8 cellular contexts compared by ENCODE assay signal in the genomic region with DNA sequence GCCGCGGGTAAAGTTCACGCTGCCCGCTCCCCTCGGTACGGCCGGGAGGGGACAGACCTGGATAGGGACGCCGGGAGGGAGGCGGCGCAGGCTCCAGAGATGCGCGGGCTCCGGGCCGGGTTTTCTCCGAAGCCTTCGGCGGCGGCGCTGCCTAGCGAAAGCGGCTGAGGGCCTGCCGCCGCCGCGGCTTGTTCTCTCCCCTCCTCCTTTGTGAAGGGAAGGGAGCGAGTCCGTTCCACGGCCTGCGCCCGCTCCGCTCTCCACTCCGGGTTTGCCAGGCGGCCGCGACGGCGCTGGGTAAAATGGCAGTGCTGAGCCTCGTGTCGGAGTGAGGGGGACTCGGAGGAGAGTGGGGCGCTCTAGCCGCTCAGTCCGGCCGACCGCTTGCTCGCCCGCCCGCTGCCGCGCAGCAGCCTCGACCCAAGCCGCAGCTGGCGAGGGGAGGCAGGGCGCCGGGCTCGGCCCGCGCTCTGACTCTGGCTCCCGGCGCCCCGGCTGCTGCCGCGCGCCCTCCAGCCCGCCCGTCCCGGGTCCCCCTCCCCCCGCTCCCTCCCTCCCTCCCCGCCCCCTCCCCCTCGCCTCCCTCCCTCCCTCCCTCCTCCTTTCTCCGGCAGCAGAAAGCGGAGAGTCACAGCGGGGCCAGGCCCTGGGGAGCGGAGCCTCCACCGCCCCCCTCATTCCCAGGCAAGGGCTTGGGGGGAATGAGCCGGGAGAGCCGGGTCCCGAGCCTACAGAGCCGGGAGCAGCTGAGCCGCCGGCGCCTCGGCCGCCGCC. TPM values are rescaled to one million over a fixed set of nuclear protein-coding genes. Genes with fewer than 3 reads are reported as not detected.
DNase-seq lines count a peak whose midpoint lies in the region; ATAC-seq and TF ChIP-seq lines count a peak whose summit lies in the region.

A gene (plus strand): TSS at position 599 of the 774 bp plus-strand sequence. CDS start 389 bp downstream, outside the sequence.

- H3K36me3 ChIP-seq in neural progenitor cell (no peaks in the 10 kb centered on the region), stomach (no peaks in the 10 kb centered on the region)

- peak within 1 kb of the TSS; percentile 71 for H3K27ac ChIP-seq in foreskin keratinocyte
- H3K27ac ChIP-seq in neural progenitor cell: peak within 1 kb of the TSS; percentile 94
- H3K27ac ChIP-seq in stomach: peak within 1 kb of the TSS; percentile 96 to 100 (median 98)

- TF ChIP-seq EP300 in stomach (IDR thresholded peaks at IDR 0.05): peak; percentile 49

- peaks cover 66% of the 10 kb centered on the region for H3K79me2 ChIP-seq in neural progenitor cell (ENCODE audit: low read depth)

- peak; percentile 64 for ATAC-seq in foreskin keratinocyte

- H3K4me2 ChIP-seq in neural progenitor cell: peak within 1 kb of the TSS; percentile 87

- H3F3A ChIP-seq in neural progenitor cell (ENCODE audit: low read depth): peaks cover 46% of the 10 kb centered on the region

- peak; percentile 92 for DNase-seq in G401 (ENCODE audit: low spot score)
- DNase-seq in HFF-Myc (ENCODE audit: extremely low read depth, low read depth): peak; percentile 88
- peak; percentile 96 for DNase-seq in NAMALWA (ENCODE audit: low spot score)
- peak; percentile 94 for DNase-seq in SK-N-DZ (ENCODE audit: low spot score)
- DNase-seq in activated naive CD4-positive, alpha-beta T cell treated with Interleukin-2 at 50 U/mL for 16 hours: peak; percentile 96
- DNase-seq in foreskin keratinocyte: peak; percentile 89 to 94
- DNase-seq in neural progenitor cell (ENCODE audit: low spot score): peak; percentile 99
- peak; percentile 96 for DNase-seq in stomach

- H3K27me3 ChIP-seq in foreskin keratinocyte (no peaks in the 10 kb centered on the region), neural progenitor cell (no peaks in the 10 kb centered on the region), stomach (no peaks in the 10 kb centered on the region)

- peak within 1 kb of the TSS; percentile 90 for H3K4me3 Mint-ChIP-seq in neural progenitor cell

- H3K4me1 Mint-ChIP-seq in neural progenitor cell: peaks cover 34% of the 10 kb centered on the region

- intact Hi-C loops in stomach (cut with DNase I; ENCODE audit: low total_unique reads): no loop called here

- H4K20me1 ChIP-seq in neural progenitor cell (ENCODE audit: low read depth): peaks cover 33% of the 10 kb centered on the region

- no peak for TF ChIP-seq POLR2A in stomach (IDR thresholded peaks at IDR 0.05)

- H3K9ac ChIP-seq in neural progenitor cell: peak within 1 kb of the TSS; percentile 83

- H3K36me3 Mint-ChIP-seq in neural progenitor cell: peaks cover 3% of the 10 kb centered on the region

- in situ Hi-C loops in G401 (cut with HindIII; ENCODE audit: low sequenced_read_pairs): no loop called here

- no peaks in the 10 kb centered on the region for H3K9me3 Mint-ChIP-seq in neural progenitor cell

- TF ChIP-seq CTCF in HFF-Myc (IDR thresholded peaks at IDR 0.05; ENCODE audit: low read depth, low read length, missing control alignments) (no peak), foreskin keratinocyte (conservative IDR thresholded peaks at IDR 0.05) (peak; percentile 35), neural progenitor cell (IDR thresholded peaks at IDR 0.05) (no peak), stomach (IDR thresholded peaks at IDR 0.05) (peak in 2 of 7 experiments; percentile 14 to 19)

- peaks cover 2% of the 10 kb centered on the region for H3K27me3 Mint-ChIP-seq in neural progenitor cell (ENCODE audit: insufficient read depth, low read depth)

- H3K9me3 ChIP-seq in neural progenitor cell (ENCODE audit: low read depth): no peaks in the 10 kb centered on the region
- H3K9me3 ChIP-seq in stomach: no peaks in the 10 kb centered on the region

- H3K4me1 ChIP-seq in foreskin keratinocyte (peaks cover 39% of the 10 kb centered on the region), neural progenitor cell (peaks cover 36% of the 10 kb centered on the region), stomach (peaks cover 55 to 70% (median 64%) of the 10 kb centered on the region in 4 donors)

- no peak within 1 kb of the TSS for H2AFZ ChIP-seq in neural progenitor cell (replicated peaks)

- WGBS in stomach, 5 donors: 0 to 1% (median 0%) methylated on average over 15 to 76 of the region's 86 CpGs

- peak within 1 kb of the TSS; percentile 99 for H3K27ac Mint-ChIP-seq in neural progenitor cell

- H3K4me3 ChIP-seq in HFF-Myc (replicated peaks; ENCODE audit: low read depth, low read length) (peak within 1 kb of the TSS; percentile 73), neural progenitor cell (peak within 1 kb of the TSS; percentile 90), stomach (peak within 1 kb of the TSS; percentile 88 to 98 (median 91))

RNA-seq across cellular contexts. Expression of the gene that starts here (rescaled TPM):
- 14.3 and 21.5 TPM in 2 replicates for total RNA-seq in G401 (2014; rRNA removed; shearing (Covaris generic))
- 28.8 and 29.1 TPM in 2 replicates for polyA plus RNA-seq in SK-N-DZ (2014; cell fraction: cytosol; rRNA removed)
- polyA plus RNA-seq in SK-N-DZ (2014; cell fraction: nucleus; rRNA removed): 14.1 and 24.3 TPM in 2 replicates
- total RNA-seq in foreskin keratinocyte (41.8 and 42.4 TPM in 2 replicates), neural progenitor cell (ENCODE audit: low replicate concordance) (43.1 and 70.6 TPM in 2 replicates), stomach (10 to 100 TPM; 42.9 to 74.2 (median 50.1) TPM)
- polyA plus RNA-seq in foreskin keratinocyte (7.0 and 9.3 TPM in 2 replicates), stomach (10 to 100 TPM in 2 of 3 donors, 1 to 10 TPM in 1; 9.9 to 10.8 (median 10.4) TPM)

Comparison
In these comparisons a context has a peak if more than half of its experiments do, and no peak if none do; other contexts are left out.
1. Peak in every context shown above with its lines: DNase-seq, ATAC-seq, H3K4me3 ChIP-seq and H3K27ac ChIP-seq.